Comparison of ENCODE assay signal across 8 cellular contexts in the genomic region with DNA sequence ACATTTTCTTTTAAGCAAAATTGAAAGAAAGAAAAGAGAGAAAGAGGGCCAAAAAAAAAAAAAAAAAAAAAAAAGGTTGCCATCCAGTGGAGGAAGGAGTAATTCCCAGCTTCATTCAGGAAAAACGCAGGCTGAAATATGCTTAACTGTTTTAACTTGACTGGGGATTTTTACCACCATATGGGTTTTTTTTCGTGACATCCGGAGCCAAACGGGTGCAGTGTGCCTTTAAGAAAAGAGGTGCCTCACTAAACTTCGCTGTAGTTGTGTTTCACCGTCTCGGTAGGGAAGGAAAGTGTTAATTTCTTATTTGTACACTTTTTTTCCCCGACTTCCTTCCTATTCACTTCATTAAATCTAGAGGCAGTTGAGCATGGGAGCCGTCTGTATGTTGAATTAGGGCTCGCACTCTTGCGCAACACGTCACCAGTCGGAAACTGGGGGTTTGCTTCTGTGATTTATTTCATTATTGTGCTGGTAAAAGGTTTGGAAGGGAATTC.
DNase-seq lines count a peak whose midpoint lies in the region; ATAC-seq, FAIRE-seq and TF ChIP-seq lines count a peak whose summit lies in the region.

No MANE protein-coding gene starts in this region.

- POLR2A ChIA-PET in GM12878 (lab: Charles Lee), result interaction anchor here (0.6 to 1.3 kb wide), 4 partner anchors 9 to 686 kb away, joined by 3 to 12 read pairs (median 6); no protein-coding TSS in a partner anchor

- no peak for TF ChIP-seq RAD21 in GM12878 (IDR thresholded peaks at IDR 0.05; ENCODE audit: insufficient read depth, low read depth, low read length)

- RAD21 ChIA-PET in GM12878 (lab: Charles Lee; ENCODE audit: unreplicated experiment), result interaction anchor here (0.6 to 1.3 kb wide), 8 partner anchors 15 to 686 kb away, joined by 3 to 5 read pairs (median 4); a partner anchor contains a TSS

- H3K79me2 ChIP-seq in GM12878 (ENCODE audit: control insufficient read depth, insufficient read depth, low read length), result peaks cover 85% of the 10 kb centered on the region

- H3K4me3 ChIP-seq in HL-60 (replicated peaks; ENCODE audit: insufficient read depth, low read length) (peak overlapping the region; percentile 13), GM12878 (peak overlapping the region; percentile 79), iPS DF 6.9 (ENCODE audit: low read length) (no peak overlapping the region), sigmoid colon (peak overlapping the region; percentile 33 to 51 (median 45))

- CTCF ChIA-PET in GM12878 (lab: Yijun Ruan, JAX), result interaction anchor here (1.5 to 3.7 kb wide), 2 partner anchors 26 to 570 kb away, joined by 5 to 14 read pairs; no protein-coding TSS in a partner anchor

- peak overlapping the region; percentile 57 for H2AFZ ChIP-seq in GM12878 (ENCODE audit: control insufficient read depth, low read depth, low read length)

- ATAC-seq in GM12878, result peak; percentile 78

- SMC1A ChIA-PET in GM12878 (lab: Charles Lee; ENCODE audit: uncharacterized antibody, unreplicated experiment), result interaction anchor here (1.5 to 2.5 kb wide), 3 partner anchors 26 to 103 kb away, joined by 4 to 9 read pairs (median 5); no protein-coding TSS in a partner anchor

- no peak for TF ChIP-seq POLR2A in GM12878 (IDR thresholded peaks at IDR 0.05; ENCODE audit: low read depth, low read length)
- no peak for TF ChIP-seq POLR2A in sigmoid colon (IDR thresholded peaks at IDR 0.05)

- H3K36me3 ChIP-seq in GM12878 (ENCODE audit: control insufficient read depth in 2 of 2, insufficient read depth in 2 of 2, low read length in 1 of 2), result peaks cover 2 to 14% of the 10 kb centered on the region in 2 experiments; a peak in 3 of 4 replicates
- no peaks in the 10 kb centered on the region for H3K36me3 ChIP-seq in iPS DF 6.9 (ENCODE audit: control insufficient read depth, insufficient read depth, low read length)
- H3K36me3 ChIP-seq in sigmoid colon, result peaks cover 0 to 15% (median 0%) of the 10 kb centered on the region in 4 donors

- in situ Hi-C loops in GM12878 (cut with MboI), result no loop called here

- under 1% methylated on average over 13 of the region's 13 CpGs for WGBS in GM12878 (ENCODE audit: insufficient coverage, insufficient replicate concordance, low lambda C conversion rate, missing lambda C conversion rate)
- no CpG with 5 or more reads among the region's 13 CpGs for WGBS in iPS DF 6.9 (ENCODE audit: insufficient coverage, insufficient read length)
- WGBS in sigmoid colon, 2 donors, result 0 to 1% methylated on average over 13 of the region's 13 CpGs

- H3K4me2 ChIP-seq in GM12878 (ENCODE audit: control insufficient read depth, insufficient read depth), result peak overlapping the region; percentile 95

- H3K27ac ChIP-seq in HL-60 (replicated peaks), result peak overlapping the region; percentile 88
- H3K27ac ChIP-seq in GM12878 (ENCODE audit: control insufficient read depth, insufficient read depth), result peak overlapping the region; percentile 75
- H3K27ac ChIP-seq in iPS DF 6.9 (ENCODE audit: low read length), result peak overlapping the region; percentile 14
- peak overlapping the region; percentile 57 to 78 (median 74) for H3K27ac ChIP-seq in sigmoid colon

- no peaks in the 10 kb centered on the region for H4K20me1 ChIP-seq in GM12878 (ENCODE audit: control insufficient read depth, insufficient read depth)

- DNase-seq in COLO829 (ENCODE audit: low spot score) (peak; percentile 63), GM20000 (ENCODE audit: low spot score) (peak; percentile 44), HL-60 (ENCODE audit: low read depth in 1 of 2, low spot score in 1 of 2) (peak; percentile 74 to 87), SHP77 (lab: John Stamatoyannopoulos, UW) (peak; percentile 10 to 24), GM12878 (ENCODE audit: low read depth, low spot score) (peak; percentile 39), iPS DF 6.9 (ENCODE audit: low read depth, low spot score) (no peak), sigmoid colon (peak; percentile 67), NCI-H82 (lab: John Stamatoyannopoulos, UW) (no peak)

- TF ChIP-seq EP300 in GM12878 (IDR thresholded peaks at IDR 0.05; ENCODE audit: borderline replicate concordance in 1 of 2, control insufficient read depth in 1 of 2, low read depth in 2 of 2, low read length in 2 of 2) (0 out of 4 replicates have a peak, but pooled peaks of 1 of the 2 experiments have one; percentile 10), sigmoid colon (IDR thresholded peaks at IDR 0.05) (no peak)

- H3K9me3 ChIP-seq in GM12878 (replicated peaks; ENCODE audit: control insufficient read depth, insufficient read depth, low read length) (no peaks in the 10 kb centered on the region; the same call in 2 of the 3 replicates), iPS DF 6.9 (ENCODE audit: control insufficient read depth, insufficient read depth, low read length) (no peaks in the 10 kb centered on the region), sigmoid colon (no peaks in the 10 kb centered on the region)

- intact Hi-C loops in GM12878 (cut with micrococcal nuclease; ENCODE audit: unreplicated experiment), result loop anchor here (5.0 to 10.0 kb wide), 2 partner anchors 281 to 567 kb away; no protein-coding TSS in a partner anchor
- intact Hi-C loops in sigmoid colon (cut with DNase I), result loop anchor here (1.0 kb wide), 1 partner anchor 32 kb away; no protein-coding TSS in a partner anchor

- no TSS peak for BruUV-seq in GM12878 (replicated peaks; lab: Mats Ljungman, UMichigan)

- H3K4me1 ChIP-seq in GM12878 (ENCODE audit: control insufficient read depth, insufficient read depth, low read length) (peaks cover 8% of the 10 kb centered on the region; the same call in 1 of the 2 replicates), iPS DF 6.9 (ENCODE audit: control insufficient read depth, insufficient read depth, low read length) (peaks cover 6% of the 10 kb centered on the region), sigmoid colon (peaks cover 0 to 37% (median 17%) of the 10 kb centered on the region in 4 donors)

- peak overlapping the region; percentile 80 for H3K9ac ChIP-seq in GM12878 (ENCODE audit: control insufficient read depth, insufficient read depth, low read length)

- H3K27me3 ChIP-seq in HL-60 (ENCODE audit: insufficient read depth, poor library complexity, severe bottlenecking) (no peaks in the 10 kb centered on the region), GM12878 (replicated peaks in 1 of 2; ENCODE audit: control insufficient read depth in 2 of 2, insufficient read depth in 2 of 2, low read length in 1 of 2) (no peaks in the 10 kb centered on the region), iPS DF 6.9 (ENCODE audit: control insufficient read depth, insufficient read depth, low read length) (no peaks in the 10 kb centered on the region), sigmoid colon (no peaks in the 10 kb centered on the region)

- FAIRE-seq in GM12878 (lab: Jason Lieb, UNC), result no peak

- TF ChIP-seq CTCF in GM20000 (IDR thresholded peaks at IDR 0.05; ENCODE audit: extremely low read depth, missing control alignments), result no peak
- no peak for TF ChIP-seq CTCF in HL-60 (IDR thresholded peaks at IDR 0.05; ENCODE audit: insufficient read depth, low read length)
- no peak for TF ChIP-seq CTCF in GM12878 (IDR thresholded peaks at IDR 0.05 in 2 of 3, conservative IDR thresholded peaks at IDR 0.05 in 1 of 3; ENCODE audit: control insufficient read depth in 2 of 3, extremely low read depth in 1 of 3, insufficient read depth in 1 of 3, low read depth in 3 of 3, low read length in 3 of 3)
- no peak for TF ChIP-seq CTCF in sigmoid colon (IDR thresholded peaks at IDR 0.05)

TF ChIP-seq in GM12878, 131 proteins besides CTCF, POLR2A, EP300 and RAD21 (continues in another document):
- TF ChIP-seq, protein P1, sequence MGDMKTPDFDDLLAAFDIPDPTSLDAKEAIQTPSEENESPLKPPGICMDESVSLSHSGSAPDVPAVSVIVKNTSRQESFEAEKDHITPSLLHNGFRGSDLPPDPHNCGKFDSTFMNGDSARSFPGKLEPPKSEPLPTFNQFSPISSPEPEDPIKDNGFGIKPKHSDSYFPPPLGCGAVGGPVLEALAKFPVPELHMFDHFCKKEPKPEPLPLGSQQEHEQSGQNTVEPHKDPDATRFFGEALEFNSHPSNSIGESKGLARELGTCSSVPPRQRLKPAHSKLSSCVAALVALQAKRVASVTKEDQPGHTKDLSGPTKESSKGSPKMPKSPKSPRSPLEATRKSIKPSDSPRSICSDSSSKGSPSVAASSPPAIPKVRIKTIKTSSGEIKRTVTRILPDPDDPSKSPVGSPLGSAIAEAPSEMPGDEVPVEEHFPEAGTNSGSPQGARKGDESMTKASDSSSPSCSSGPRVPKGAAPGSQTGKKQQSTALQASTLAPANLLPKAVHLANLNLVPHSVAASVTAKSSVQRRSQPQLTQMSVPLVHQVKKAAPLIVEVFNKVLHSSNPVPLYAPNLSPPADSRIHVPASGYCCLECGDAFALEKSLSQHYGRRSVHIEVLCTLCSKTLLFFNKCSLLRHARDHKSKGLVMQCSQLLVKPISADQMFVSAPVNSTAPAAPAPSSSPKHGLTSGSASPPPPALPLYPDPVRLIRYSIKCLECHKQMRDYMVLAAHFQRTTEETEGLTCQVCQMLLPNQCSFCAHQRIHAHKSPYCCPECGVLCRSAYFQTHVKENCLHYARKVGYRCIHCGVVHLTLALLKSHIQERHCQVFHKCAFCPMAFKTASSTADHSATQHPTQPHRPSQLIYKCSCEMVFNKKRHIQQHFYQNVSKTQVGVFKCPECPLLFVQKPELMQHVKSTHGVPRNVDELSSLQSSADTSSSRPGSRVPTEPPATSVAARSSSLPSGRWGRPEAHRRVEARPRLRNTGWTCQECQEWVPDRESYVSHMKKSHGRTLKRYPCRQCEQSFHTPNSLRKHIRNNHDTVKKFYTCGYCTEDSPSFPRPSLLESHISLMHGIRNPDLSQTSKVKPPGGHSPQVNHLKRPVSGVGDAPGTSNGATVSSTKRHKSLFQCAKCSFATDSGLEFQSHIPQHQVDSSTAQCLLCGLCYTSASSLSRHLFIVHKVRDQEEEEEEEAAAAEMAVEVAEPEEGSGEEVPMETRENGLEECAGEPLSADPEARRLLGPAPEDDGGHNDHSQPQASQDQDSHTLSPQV (IDR thresholded peaks at IDR 0.05), result no peak
- TF ChIP-seq ZNF217 (IDR thresholded peaks at IDR 0.05) (no peak), PML (IDR thresholded peaks at IDR 0.05; ENCODE audit: low read length) (peak; percentile 30; the same call in 1 of the 2 replicates), STAT3 (IDR thresholded peaks at IDR 0.05; ENCODE audit: low read depth, low read length) (no peak), IKZF1 (conservative IDR thresholded peaks at IDR 0.05) (no peak; the same call in 1 of the 2 replicates), GABPA (IDR thresholded peaks at IDR 0.05; ENCODE audit: low read depth) (0 out of 2 replicates have a peak, but pooled peaks have one; percentile 48), ZNF24 (IDR thresholded peaks at IDR 0.05) (peak; percentile 90), HDGF (IDR thresholded peaks at IDR 0.05) (no peak), POLR2AphosphoS2 (IDR thresholded peaks at IDR 0.05; ENCODE audit: low read depth, low read length) (no peak), EGR1 (IDR thresholded peaks at IDR 0.05; ENCODE audit: borderline replicate concordance in 1 of 2, low read depth in 2 of 2, low read length in 2 of 2) (no peak), JUNB (IDR thresholded peaks at IDR 0.05) (no peak)

Comparison
In these comparisons a context has a peak if more than half of its experiments do, and no peak if none do; other contexts are left out.
1. DNase-seq: peak in COLO829 (single experiment), GM20000 (single experiment), HL-60 (2 of 2), SHP77 (2 of 2), GM12878 (single experiment) and sigmoid colon (single experiment); none in iPS DF 6.9 (single experiment) and NCI-H82 (single experiment).
2. H3K27ac ChIP-seq: peak in every context shown above with its lines; median percentile 88 in HL-60; 75 in GM12878; 74 in sigmoid colon; 14 in iPS DF 6.9.